ENCODE assay signal across 18 cellular contexts in genomic region chr1:40936878-40937484, GRCh38. TPM values are rescaled to one million over a fixed set of nuclear protein-coding genes. Genes with fewer than 3 reads are reported as not detected.
DNase-seq lines count a peak whose midpoint lies in the region; ATAC-seq and TF ChIP-seq lines count a peak whose summit lies in the region.
"Had no signal": no experiment of that assay in that cellular context is flagged by ENCODE, and none has a peak within 500 bp of the region (broad histone marks: within the 10 kb centered on the region; RNA-seq: fewer than 3 reads in every experiment).

No MANE protein-coding gene starts in this region.

- no peak overlapping the region for H3K14ac ChIP-seq in mesenchymal stem cell (ENCODE audit: low read length in 2 of 2)

- H2BK5ac ChIP-seq in mesenchymal stem cell (ENCODE audit: low read depth, low read length, poor library complexity, severe bottlenecking): no peak overlapping the region

- H2BK120ac ChIP-seq in mesenchymal stem cell (ENCODE audit: low read depth, low read length): no peak overlapping the region

- DNase-seq in AG09309 (ENCODE audit: low read depth) (peak; percentile 68), M059J (ENCODE audit: low read depth) (peak; percentile 38), brain microvascular endothelial cell (peak; percentile 22), mesenchymal stem cell (peak; percentile 70), SHP77 (lab: John Stamatoyannopoulos, UW) (no peak)
- no peak for DNase-seq in stimulated activated CD4-positive, alpha-beta T cell treated with anti-CD3 and anti-CD28 coated beads, Interleukin-1b, Interleukin-23, amount 100 ng/mL, for 48 hours
- DNase-seq in activated CD8-positive, alpha-beta memory T cell treated with anti-CD3 and anti-CD28 coated beads, Interleukin-2, amount 50 U/mL, for 48 hours: no peak
- DNase-seq: activated naive CD8-positive, alpha-beta T cell treated with anti-CD3 and anti-CD28 coated beads for 36 hours; C1 segment of cervical spinal cord; kidney glomerular epithelial cell; NCI-H187 treated with DMSO at 0.1 percent for 48 hours; NCI-H526; SJCRH30; stimulated activated CD4-positive, alpha-beta T cell treated with anti-CD3 and anti-CD28 coated beads, Interleukin-2, amount 100 ng/mL, for 48 hours had no signal

- no peak overlapping the region for H2BK12ac ChIP-seq in mesenchymal stem cell (ENCODE audit: low read length in 2 of 2)

- H3K4ac ChIP-seq in mesenchymal stem cell (ENCODE audit: low read depth in 1 of 2, low read length in 2 of 2): no peak overlapping the region

- peaks cover 6% of the 10 kb centered on the region for H3K27me3 Mint-ChIP-seq in stimulated activated memory B cell treated with anti-CD40 and anti-IgM and Interleukin-4, amounts not matched to agents 10 μg/mL and 1 μg/mL and 100 μg/mL, for 72 hours
- H3K27me3 Mint-ChIP-seq: activated naive CD8-positive, alpha-beta T cell treated with anti-CD3 and anti-CD28 coated beads for 36 hours had no signal

- ATAC-seq in stimulated activated memory B cell treated with anti-CD40 and anti-IgM and Interleukin-4, amounts not matched to agents 10 μg/mL and 1 μg/mL and 100 μg/mL, for 72 hours: no peak
- ATAC-seq: K562; stimulated activated effector memory CD8-positive, alpha-beta T cell treated with anti-CD3 and anti-CD28 coated beads, Interleukin-12 subunit alpha, Interleukin-12 subunit beta, amount 100 ng/mL, for 72 hours; WTC11 had no signal

- no peak overlapping the region for H3K9ac ChIP-seq in mesenchymal stem cell (ENCODE audit: low read length)

- H3K36me3 Mint-ChIP-seq in stimulated activated memory B cell treated with anti-CD40 and anti-IgM and Interleukin-4, amounts not matched to agents 10 μg/mL and 1 μg/mL and 100 μg/mL, for 72 hours: no peaks in the 10 kb centered on the region
- H3K36me3 Mint-ChIP-seq: activated naive CD8-positive, alpha-beta T cell treated with anti-CD3 and anti-CD28 coated beads for 36 hours; stimulated activated effector memory CD8-positive, alpha-beta T cell treated with anti-CD3 and anti-CD28 coated beads, Interleukin-12 subunit alpha, Interleukin-12 subunit beta, amount 100 ng/mL, for 72 hours; WTC11 had no signal

- 77% methylated on average over 5 of the region's 5 CpGs for whole genome bisulfite sequencing in mesenchymal stem cell

- no peak overlapping the region for H3K27ac ChIP-seq in brain microvascular endothelial cell
- H3K27ac ChIP-seq in mesenchymal stem cell (ENCODE audit: low read length, poor library complexity, severe bottlenecking): no peak overlapping the region
- H3K27ac ChIP-seq: SJCRH30 had no signal

- no peak overlapping the region for H4K8ac ChIP-seq in mesenchymal stem cell (ENCODE audit: low read length)

- H3K9me3 Mint-ChIP-seq in stimulated activated memory B cell treated with anti-CD40 and anti-IgM and Interleukin-4, amounts not matched to agents 10 μg/mL and 1 μg/mL and 100 μg/mL, for 72 hours: no peaks in the 10 kb centered on the region
- H3K9me3 Mint-ChIP-seq: activated naive CD8-positive, alpha-beta T cell treated with anti-CD3 and anti-CD28 coated beads for 36 hours; stimulated activated effector memory CD8-positive, alpha-beta T cell treated with anti-CD3 and anti-CD28 coated beads, Interleukin-12 subunit alpha, Interleukin-12 subunit beta, amount 100 ng/mL, for 72 hours; WTC11 had no signal

- no peak overlapping the region for H4K91ac ChIP-seq in mesenchymal stem cell (ENCODE audit: low read length)

- TF ChIP-seq CTCF in AG09309 (IDR thresholded peaks at IDR 0.05; ENCODE audit: control insufficient read depth, insufficient read depth, low read depth, low read length, missing control alignments): no peak
- no peak for TF ChIP-seq CTCF in brain microvascular endothelial cell (IDR thresholded peaks at IDR 0.05; ENCODE audit: low read depth, low read length, missing control alignments)

- H3K27ac Mint-ChIP-seq in stimulated activated memory B cell treated with anti-CD40 and anti-IgM and Interleukin-4, amounts not matched to agents 10 μg/mL and 1 μg/mL and 100 μg/mL, for 72 hours: no peak overlapping the region
- H3K27ac Mint-ChIP-seq: activated naive CD8-positive, alpha-beta T cell treated with anti-CD3 and anti-CD28 coated beads for 36 hours; stimulated activated effector memory CD8-positive, alpha-beta T cell treated with anti-CD3 and anti-CD28 coated beads, Interleukin-12 subunit alpha, Interleukin-12 subunit beta, amount 100 ng/mL, for 72 hours; WTC11 had no signal

- no peak overlapping the region for H2BK15ac ChIP-seq in mesenchymal stem cell (ENCODE audit: low read depth, poor library complexity, severe bottlenecking)

- no peaks in the 10 kb centered on the region for H3K4me1 Mint-ChIP-seq in stimulated activated memory B cell treated with anti-CD40 and anti-IgM and Interleukin-4, amounts not matched to agents 10 μg/mL and 1 μg/mL and 100 μg/mL, for 72 hours
- H3K4me1 Mint-ChIP-seq: activated naive CD8-positive, alpha-beta T cell treated with anti-CD3 and anti-CD28 coated beads for 36 hours; stimulated activated effector memory CD8-positive, alpha-beta T cell treated with anti-CD3 and anti-CD28 coated beads, Interleukin-12 subunit alpha, Interleukin-12 subunit beta, amount 100 ng/mL, for 72 hours had no signal

- H3K27me3 ChIP-seq in brain microvascular endothelial cell (replicated peaks) (no peaks in the 10 kb centered on the region), mesenchymal stem cell (ENCODE audit: control insufficient read depth in 1 of 2, insufficient read depth in 1 of 2, low read length in 2 of 2) (no peaks in the 10 kb centered on the region)
- H3K27me3 ChIP-seq: SJCRH30 had no signal

- H3K9me3 ChIP-seq in mesenchymal stem cell (ENCODE audit: control insufficient read depth, low read length): no peaks in the 10 kb centered on the region
- H3K9me3 ChIP-seq: SJCRH30 had no signal

- no peaks in the 10 kb centered on the region for H3K79me1 ChIP-seq in mesenchymal stem cell (replicated peaks; ENCODE audit: low read length, poor library complexity, severe bottlenecking)

- H3K4me3 ChIP-seq in AG09309 (ENCODE audit: control insufficient read depth, low read depth, low read length): no peak overlapping the region
- H3K4me3 ChIP-seq in brain microvascular endothelial cell (ENCODE audit: low read depth, low read length): no peak overlapping the region
- no peak overlapping the region for H3K4me3 ChIP-seq in mesenchymal stem cell (ENCODE audit: insufficient read depth in 1 of 2, low read depth in 1 of 2, low read length in 2 of 2)
- H3K4me3 ChIP-seq: K562, SJCRH30 had no signal

- no peak overlapping the region for H2AFZ ChIP-seq in mesenchymal stem cell (ENCODE audit: low read depth, low read length)

- no peak overlapping the region for H2AK5ac ChIP-seq in mesenchymal stem cell (ENCODE audit: low read length, severe bottlenecking)

- peaks cover 2% of the 10 kb centered on the region for H3K4me1 ChIP-seq in mesenchymal stem cell (ENCODE audit: control insufficient read depth, insufficient read depth, low read depth, low read length)
- H3K4me1 ChIP-seq: SJCRH30 had no signal

- H3K36me3 ChIP-seq in brain microvascular endothelial cell (replicated peaks) (no peaks in the 10 kb centered on the region), mesenchymal stem cell (ENCODE audit: control insufficient read depth in 1 of 2, insufficient read depth in 2 of 2, low read depth in 1 of 2, low read length in 2 of 2) (no peaks in the 10 kb centered on the region)
- H3K36me3 ChIP-seq: SJCRH30 had no signal

- in situ Hi-C loops in brain microvascular endothelial cell (cut with HindIII; ENCODE audit: low pct_ligation_motif_present, low sequenced_read_pairs): no loop called here

- no peak overlapping the region for H3K23ac ChIP-seq in mesenchymal stem cell (ENCODE audit: low read length in 2 of 2)

- H3K18ac ChIP-seq in mesenchymal stem cell (ENCODE audit: low read depth in 1 of 2, low read length in 2 of 2): no peak overlapping the region

- no peak overlapping the region for H3K4me2 ChIP-seq in mesenchymal stem cell (ENCODE audit: low read length, poor library complexity, severe bottlenecking)

- no peak overlapping the region for H3K4me3 Mint-ChIP-seq in stimulated activated memory B cell treated with anti-CD40 and anti-IgM and Interleukin-4, amounts not matched to agents 10 μg/mL and 1 μg/mL and 100 μg/mL, for 72 hours
- H3K4me3 Mint-ChIP-seq: activated naive CD8-positive, alpha-beta T cell treated with anti-CD3 and anti-CD28 coated beads for 36 hours; stimulated activated effector memory CD8-positive, alpha-beta T cell treated with anti-CD3 and anti-CD28 coated beads, Interleukin-12 subunit alpha, Interleukin-12 subunit beta, amount 100 ng/mL, for 72 hours; WTC11 had no signal

RNA-seq across cellular contexts. Expression of gene CTPS1, which starts 42.5 kb away (rescaled TPM):
- 51.6 and 76.0 TPM in 2 replicates for total RNA-seq in M059J (2014; rRNA removed; shearing (Covaris generic))
- polyA plus RNA-seq in mesenchymal stem cell (2013, experiment 1 of 2): 20.0 TPM
- polyA plus RNA-seq in mesenchymal stem cell (2013, experiment 2 of 2): 19.4 TPM

Comparison
In these comparisons a context has a peak if more than half of its experiments do, and no peak if none do; other contexts are left out.
1. DNase-seq: peak in AG09309 (single experiment), M059J (single experiment), brain microvascular endothelial cell (single experiment) and mesenchymal stem cell (single experiment); none in SHP77 (0 of 2), stimulated activated CD4-positive, alpha-beta T cell treated with anti-CD3 and anti-CD28 coated beads, Interleukin-1b, Interleukin-23, amount 100 ng/mL, for 48 hours (single experiment) and activated CD8-positive, alpha-beta memory T cell treated with anti-CD3 and anti-CD28 coated beads, Interleukin-2, amount 50 U/mL, for 48 hours (single experiment).